Comparison of ENCODE assay signal across 16 cellular contexts in the genomic region with DNA sequence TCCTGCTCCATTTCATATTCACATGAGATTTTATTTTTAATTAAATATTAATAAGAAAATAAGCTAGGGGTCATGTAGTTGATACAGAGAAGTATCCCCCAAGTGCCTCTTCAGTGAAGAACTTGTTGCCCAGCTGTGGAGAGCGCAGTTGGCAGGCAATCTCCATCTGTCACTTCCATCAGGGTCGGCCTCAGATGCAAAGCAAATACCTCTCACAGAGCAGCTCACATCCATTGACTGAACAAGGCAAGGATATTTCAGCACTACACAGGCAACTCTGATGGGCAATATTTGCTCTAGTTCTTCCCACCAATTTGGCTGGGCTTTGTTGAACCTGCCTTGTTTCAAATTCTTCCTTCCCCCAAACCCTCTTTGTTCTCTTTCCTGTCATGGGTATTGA.
DNase-seq lines count a peak whose midpoint lies in the region; ATAC-seq and TF ChIP-seq lines count a peak whose summit lies in the region.
"Had no signal": no experiment of that assay in that cellular context is flagged by ENCODE, and none has a peak within 500 bp of the region (broad histone marks: within the 10 kb centered on the region; RNA-seq: fewer than 3 reads in every experiment).

No MANE protein-coding gene starts in this region.

- no peaks in the 10 kb centered on the region for H3K9me3 ChIP-seq in left ventricle myocardium inferior (replicated peaks)
- H3K9me3 ChIP-seq: BE2C had no signal

- H3K4me3 ChIP-seq in left ventricle myocardium inferior, result no peak overlapping the region
- H3K4me3 ChIP-seq: GM23338 had no signal

- DNase-seq in NCI-H82 (lab: John Stamatoyannopoulos, UW) (peak; percentile 60), NCI-H82 treated with DMSO at 0.1 percent for 48 hours (lab: John Stamatoyannopoulos, UW; ENCODE audit: unreplicated experiment) (no peak), left cardiac atrium (no peak), left ventricle myocardium inferior (no peak), NCI-H524 (lab: John Stamatoyannopoulos, UW) (peak; percentile 89 to 96), glutamatergic neuron (peak; percentile 39), pons (ENCODE audit: low spot score) (no peak), erythroblast (lab: John Stamatoyannopoulos, UW) (no peak)
- DNase-seq: ACHN; BE2C; C1 segment of cervical spinal cord; CD4-positive, CD25-positive, alpha-beta regulatory T cell; CD8-positive, alpha-beta memory T cell; COR-L47; HCEC 1CT had no signal

- no peak for TF ChIP-seq POLR2A in erythroblast (IDR thresholded peaks at IDR 0.05; ENCODE audit: low read length)

- no peak overlapping the region for H3K27ac ChIP-seq in left ventricle myocardium inferior (replicated peaks)

- H3K4me3 Mint-ChIP-seq in glutamatergic neuron (ENCODE audit: unreplicated experiment), result peak overlapping the region; percentile 40
- H3K4me3 Mint-ChIP-seq: CD4-positive, CD25-positive, alpha-beta regulatory T cell; CD8-positive, alpha-beta memory T cell; GM23338 had no signal

- peaks cover 6% of the 10 kb centered on the region for H3K27me3 Mint-ChIP-seq in glutamatergic neuron (ENCODE audit: unreplicated experiment)
- H3K27me3 Mint-ChIP-seq: CD4-positive, CD25-positive, alpha-beta regulatory T cell; CD8-positive, alpha-beta memory T cell had no signal

- intact Hi-C loops in left cardiac atrium (cut with DNase I), result no loop called here
- intact Hi-C loops in left ventricle myocardium inferior (cut with micrococcal nuclease), result no loop called here

- peaks cover 2% of the 10 kb centered on the region for H3K9me3 Mint-ChIP-seq in glutamatergic neuron (ENCODE audit: unreplicated experiment)
- H3K9me3 Mint-ChIP-seq: GM23338 had no signal

- H3K27ac Mint-ChIP-seq in glutamatergic neuron (ENCODE audit: unreplicated experiment), result peak overlapping the region; percentile 94
- H3K27ac Mint-ChIP-seq: CD8-positive, alpha-beta memory T cell; GM23338 had no signal

- peak; percentile 22 to 59 for ATAC-seq in left cardiac atrium
- ATAC-seq: GM23338 had no signal

- no peaks in the 10 kb centered on the region for H3K36me3 Mint-ChIP-seq in glutamatergic neuron (ENCODE audit: unreplicated experiment)
- H3K36me3 Mint-ChIP-seq: CD4-positive, CD25-positive, alpha-beta regulatory T cell; CD8-positive, alpha-beta memory T cell had no signal

- no peak for TF ChIP-seq CTCF in left ventricle myocardium inferior (IDR thresholded peaks at IDR 0.05; ENCODE audit: borderline replicate concordance)
- TF ChIP-seq CTCF in glutamatergic neuron (IDR thresholded peaks at IDR 0.05; ENCODE audit: partially characterized antibody, unreplicated experiment), result no peak

- no peaks in the 10 kb centered on the region for H3K4me1 ChIP-seq in left ventricle myocardium inferior
- H3K4me1 ChIP-seq: BE2C had no signal

- H3K27me3 ChIP-seq in left ventricle myocardium inferior (ENCODE audit: low read depth), result no peaks in the 10 kb centered on the region
- H3K27me3 ChIP-seq: BE2C had no signal

- no peaks in the 10 kb centered on the region for H3K36me3 ChIP-seq in left ventricle myocardium inferior
- H3K36me3 ChIP-seq: BE2C had no signal

- peaks cover 17% of the 10 kb centered on the region for H3K4me1 Mint-ChIP-seq in glutamatergic neuron (ENCODE audit: low read depth, unreplicated experiment)
- H3K4me1 Mint-ChIP-seq: CD4-positive, CD25-positive, alpha-beta regulatory T cell; CD8-positive, alpha-beta memory T cell had no signal

Comparison
In these comparisons a context has a peak if more than half of its experiments do, and no peak if none do; other contexts are left out.
1. DNase-seq: peak in NCI-H82 (single experiment), NCI-H524 (2 of 2) and glutamatergic neuron (single experiment); none in NCI-H82 treated with DMSO at 0.1 percent for 48 hours (single experiment), left cardiac atrium (single experiment), left ventricle myocardium inferior (single experiment), pons (single experiment) and erythroblast (0 of 2).